Comparison of ENCODE assay signal across 8 cellular contexts in the genomic region with DNA sequence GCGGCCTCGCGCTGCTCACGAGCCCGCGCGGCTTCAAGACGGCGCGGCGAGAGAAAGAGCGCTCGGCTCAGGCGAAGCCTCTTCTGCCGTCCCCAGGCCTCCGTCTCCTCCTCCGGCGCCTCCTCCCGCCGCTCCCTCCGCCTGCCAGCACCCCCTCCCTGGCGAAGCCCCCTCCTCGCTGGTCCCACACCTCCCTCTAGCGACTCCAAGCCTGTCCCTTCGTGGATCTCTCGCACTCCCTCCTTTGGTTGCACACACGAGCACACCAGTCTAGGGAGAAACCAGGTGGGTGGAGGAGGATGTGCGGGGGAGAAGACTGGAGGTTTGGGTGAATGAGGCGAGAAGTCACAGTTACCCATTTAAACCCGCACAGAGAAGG. TPM values are rescaled to one million over a fixed set of nuclear protein-coding genes. Genes with fewer than 3 reads are reported as not detected.
DNase-seq lines count a peak whose midpoint lies in the region; TF ChIP-seq lines count a peak whose summit lies in the region.

A gene (minus strand): TSS at position 57 of the 379 bp plus-strand sequence. CDS start 670 bp downstream, outside the sequence.

- intact Hi-C loops in cardiac septum (cut with DNase I) (loop anchor here (1.0 to 10.0 kb wide), 8 partner anchors 77 to 613 kb away; no protein-coding TSS in a partner anchor), transverse colon (cut with DNase I; ENCODE audit: low total_unique reads) (loop anchor here (5.0 to 10.0 kb wide), 2 partner anchors 223 to 364 kb away; no protein-coding TSS in a partner anchor)

- H3K27me3 ChIP-seq in GM06990 (replicated peaks; ENCODE audit: control insufficient read depth, insufficient read depth, low read length) = no peaks in the 10 kb centered on the region
- no peaks in the 10 kb centered on the region for H3K27me3 ChIP-seq in trophoblast cell (ENCODE audit: insufficient read depth, low read length)
- H3K27me3 ChIP-seq in transverse colon = no peaks in the 10 kb centered on the region

- peak within 1 kb of the TSS; percentile 91 for H3K18ac ChIP-seq in trophoblast cell (ENCODE audit: low read length)

- no peak for TF ChIP-seq POLR2A in transverse colon (IDR thresholded peaks at IDR 0.05)

- H3K79me2 ChIP-seq in trophoblast cell (ENCODE audit: control insufficient read depth, insufficient read depth, low read length, poor library complexity) = peaks cover 12% of the 10 kb centered on the region

- peak within 1 kb of the TSS; percentile 38 for H2AK5ac ChIP-seq in trophoblast cell (ENCODE audit: low read length)

- peak within 1 kb of the TSS; percentile 98 for H3K9ac ChIP-seq in trophoblast cell (ENCODE audit: low read length)

- peaks cover 21% of the 10 kb centered on the region for H3K79me1 ChIP-seq in trophoblast cell (ENCODE audit: low read length)

- no peak within 1 kb of the TSS for H3K23ac ChIP-seq in trophoblast cell (ENCODE audit: low read length)

- H3K4me3 ChIP-seq in GM06990 (replicated peaks; ENCODE audit: low read depth, low read length) (peak within 1 kb of the TSS; percentile 91), HFF-Myc (replicated peaks; ENCODE audit: low read depth, low read length) (peak within 1 kb of the TSS; percentile 95), trophoblast cell (ENCODE audit: low read depth, low read length) (peak within 1 kb of the TSS; percentile 86), transverse colon (peak within 1 kb of the TSS; percentile 57 to 78 (median 70))

- DNase-seq in GM06990 (ENCODE audit: extremely low read depth, insufficient read length) (peak; percentile 89), HFF-Myc (ENCODE audit: extremely low read depth, low read depth) (no peak), MV-4-11 (lab: John Stamatoyannopoulos, UW) (peak; percentile 79), SKM-1 (lab: John Stamatoyannopoulos, UW; ENCODE audit: unreplicated experiment) (peak; percentile 48), cardiac septum (ENCODE audit: low spot score) (peak; percentile 92), trophoblast cell (no peak), transverse colon (peak; percentile 90)

- peak within 1 kb of the TSS; percentile 91 for H3K4me2 ChIP-seq in trophoblast cell (ENCODE audit: low read length)

- peak within 1 kb of the TSS; percentile 61 for H2BK120ac ChIP-seq in trophoblast cell (ENCODE audit: insufficient read depth, low read length, poor library complexity)

- H3K27ac ChIP-seq in adipose tissue (ENCODE audit: low read depth, low read length) (peak within 1 kb of the TSS; percentile 90), trophoblast cell (ENCODE audit: low read depth, low read length) (peak within 1 kb of the TSS; percentile 99), transverse colon (peak within 1 kb of the TSS; percentile 97 to 100 (median 98))

- H4K91ac ChIP-seq in trophoblast cell (ENCODE audit: low read depth, low read length) = peak within 1 kb of the TSS; percentile 92

- peak within 1 kb of the TSS; percentile 87 for H4K12ac ChIP-seq in trophoblast cell (ENCODE audit: low read depth, low read length)

- H3K9me3 ChIP-seq in trophoblast cell (ENCODE audit: insufficient read depth, low read depth, low read length) (no peaks in the 10 kb centered on the region), transverse colon (no peaks in the 10 kb centered on the region)

- peak within 1 kb of the TSS; percentile 75 for H3K4ac ChIP-seq in trophoblast cell (ENCODE audit: low read depth, low read length)

- peak within 1 kb of the TSS; percentile 88 for H2BK5ac ChIP-seq in trophoblast cell (ENCODE audit: low read depth, low read length, poor library complexity)

- peak; percentile 77 for TF ChIP-seq CTCF in GM06990 (IDR thresholded peaks at IDR 0.05; ENCODE audit: insufficient read depth, low read length, poor library complexity, severe bottlenecking)
- peak; percentile 63 for TF ChIP-seq CTCF in HFF-Myc (IDR thresholded peaks at IDR 0.05; ENCODE audit: low read depth, low read length, missing control alignments)
- peak; percentile 36 to 74 (median 41) for TF ChIP-seq CTCF in transverse colon (IDR thresholded peaks at IDR 0.05)

- TF ChIP-seq EP300 in transverse colon (IDR thresholded peaks at IDR 0.05; ENCODE audit: low read depth) = no peak

- peak within 1 kb of the TSS; percentile 41 for H2BK12ac ChIP-seq in trophoblast cell (ENCODE audit: low read length)

- WGBS in adipose tissue, 3 donors = 0 to 1% (median 0%) methylated on average over 18 to 30 of the region's 30 CpGs
- WGBS in trophoblast cell (ENCODE audit: extremely low coverage, insufficient coverage, insufficient read length) = no CpG with 5 or more reads among the region's 30 CpGs
- WGBS in transverse colon (ENCODE audit: low coverage in 1 of 2), 2 donors = 0% methylated on average over 4 to 20 of the region's 30 CpGs

- peak within 1 kb of the TSS; percentile 84 for H3K14ac ChIP-seq in trophoblast cell (ENCODE audit: low read length)

- in situ Hi-C loops in transverse colon (cut with MboI; ENCODE audit: low pct_ligation_motif_present in 1 of 4, low pct_unique_long_range_greater_than_20kb in 1 of 4, low sequenced_read_pairs in 3 of 4) = loop anchor here (10.0 to 25.0 kb wide), 4 partner anchors 199 to 374 kb away; no protein-coding TSS in a partner anchor

- H4K8ac ChIP-seq in trophoblast cell (ENCODE audit: low read depth, low read length) = peak within 1 kb of the TSS; percentile 63

- no peaks in the 10 kb centered on the region for H3K36me3 ChIP-seq in GM06990 (ENCODE audit: control insufficient read depth, insufficient read depth, low read length)
- H3K36me3 ChIP-seq in trophoblast cell (ENCODE audit: control insufficient read depth in 1 of 2, insufficient read depth in 2 of 2, low read length in 2 of 2) = no peaks in the 10 kb centered on the region
- H3K36me3 ChIP-seq in transverse colon = no peaks in the 10 kb centered on the region

- H3K4me1 ChIP-seq in trophoblast cell (ENCODE audit: control insufficient read depth in 1 of 2, insufficient read depth in 2 of 2, low read length in 2 of 2) = peaks cover under 1 to 3% of the 10 kb centered on the region in 2 experiments
- H3K4me1 ChIP-seq in transverse colon = peaks cover 9 to 39% (median 14%) of the 10 kb centered on the region in 4 donors

- H2AFZ ChIP-seq in trophoblast cell (ENCODE audit: insufficient read depth, low read length, poor library complexity) = peak within 1 kb of the TSS; percentile 82

RNA-seq across cellular contexts. Expression of the gene that starts here (rescaled TPM):
- 10 to 100 TPM in 2 of 3 donors, 1 to 10 TPM in 1; 6.1 to 28.6 (median 26.5) TPM for polyA plus RNA-seq in adipose tissue
- total RNA-seq in cardiac septum = 217 TPM
- 27.7 and 28.8 TPM in 2 replicates for polyA plus RNA-seq in trophoblast cell (2013)
- 100 to 1,000 TPM in 2 of 4 donors, 10 to 100 TPM in 2; 54.5 to 107 (median 84.7) TPM for total RNA-seq in transverse colon

Comparison
In these comparisons a context has a peak if more than half of its experiments do, and no peak if none do; other contexts are left out.
1. DNase-seq: peak in GM06990 (single experiment), MV-4-11 (single experiment), SKM-1 (single experiment), cardiac septum (single experiment) and transverse colon (single experiment); none in HFF-Myc (single experiment) and trophoblast cell (0 of 2).
2. Peak in every context shown above with its lines, with median percentiles within 50 percentile points of each other: H3K4me3 ChIP-seq, CTCF ChIP-seq and H3K27ac ChIP-seq.